ENCODE assay signal across 8 cellular contexts in genomic region chr20:3889489-3890409, GRCh38. TPM values are rescaled to one million over a fixed set of nuclear protein-coding genes. Genes with fewer than 3 reads are reported as not detected.
A peak's percentile ranks its signal among the peaks of the same experiment; 100 is the strongest.
DNase-seq lines count a peak whose midpoint lies in the region; ATAC-seq and TF ChIP-seq lines count a peak whose summit lies in the region.

No MANE protein-coding gene starts in this region.

- no peak for TF ChIP-seq CTCF in WI38 (IDR thresholded peaks at IDR 0.05; ENCODE audit: low read depth, low read length)

- H2BK12ac ChIP-seq in mesenchymal stem cell (ENCODE audit: low read length in 2 of 2): peak overlapping the region in 1 of 2 experiments; percentile 15

- intact Hi-C loops in dendritic cell treated with granulocyte-macrophage colony-stimulating factor and Interleukin-4, amounts not matched to agents 40 ng/mL and 50 ng/mL, for 4 days (cut with micrococcal nuclease): loop anchor here (2.0 to 5.0 kb wide), 2 partner anchors 13 to 38 kb away; no protein-coding TSS in a partner anchor

- peak overlapping the region; percentile 59 for H2AK5ac ChIP-seq in mesenchymal stem cell (ENCODE audit: low read length, severe bottlenecking)

- peak overlapping the region; percentile 94 for H3K4me3 ChIP-seq in WI38 (ENCODE audit: low read depth, low read length)
- peak overlapping the region; percentile 94 to 98 for H3K4me3 ChIP-seq in mesenchymal stem cell (ENCODE audit: insufficient read depth in 1 of 2, low read depth in 1 of 2, low read length in 2 of 2)

- H3K36me3 Mint-ChIP-seq in dendritic cell treated with granulocyte-macrophage colony-stimulating factor and Interleukin-4, amounts not matched to agents 40 ng/mL and 50 ng/mL, for 4 days (ENCODE audit: low read depth): peaks cover 80% of the 10 kb centered on the region

- peak overlapping the region in 1 of 2 experiments; percentile 81 for H3K23ac ChIP-seq in mesenchymal stem cell (ENCODE audit: low read length in 2 of 2)

- H3K4me1 Mint-ChIP-seq in dendritic cell treated with granulocyte-macrophage colony-stimulating factor and Interleukin-4, amounts not matched to agents 40 ng/mL and 50 ng/mL, for 4 days (ENCODE audit: low read depth): peaks cover 34% of the 10 kb centered on the region

- 0% methylated on average over 51 of the region's 68 CpGs for WGBS in mesenchymal stem cell

- H2AFZ ChIP-seq in mesenchymal stem cell (ENCODE audit: low read depth, low read length): no peak overlapping the region

- ATAC-seq in GM19324 (IDR thresholded peaks at IDR 0.05; ENCODE audit: low FRiP score, unreplicated experiment): peak; percentile 15

- H2BK15ac ChIP-seq in mesenchymal stem cell (ENCODE audit: low read depth, poor library complexity, severe bottlenecking): peak overlapping the region; percentile 94

- no peaks in the 10 kb centered on the region for H3K9me3 ChIP-seq in mesenchymal stem cell (ENCODE audit: control insufficient read depth, low read length)

- peak overlapping the region; percentile 96 for H3K9ac ChIP-seq in mesenchymal stem cell (ENCODE audit: low read length)

- peak overlapping the region; percentile 64 for H3K4me2 ChIP-seq in mesenchymal stem cell (ENCODE audit: low read length, poor library complexity, severe bottlenecking)

- H3K27me3 Mint-ChIP-seq in dendritic cell treated with granulocyte-macrophage colony-stimulating factor and Interleukin-4, amounts not matched to agents 40 ng/mL and 50 ng/mL, for 4 days: no peaks in the 10 kb centered on the region

- no peaks in the 10 kb centered on the region for H3K27me3 ChIP-seq in mesenchymal stem cell (ENCODE audit: control insufficient read depth in 1 of 2, insufficient read depth in 1 of 2, low read length in 2 of 2)

- H4K91ac ChIP-seq in mesenchymal stem cell (ENCODE audit: low read length): peak overlapping the region; percentile 99

- peak in 12 of 14 donors; percentile 13 to 65 (median 44) for DNase-seq in C1 segment of cervical spinal cord (lab: John Stamatoyannopoulos, UW)
- peak; percentile 16 for DNase-seq in HS-5 (ENCODE audit: low read depth)
- DNase-seq in mesenchymal stem cell: peak; percentile 37
- peak; percentile 32 to 34 for DNase-seq in stimulated activated CD8-positive, alpha-beta memory T cell treated with anti-CD3 and anti-CD28 coated beads, Interleukin-7, amount 100 ng/mL, for 48 hours (ENCODE audit: extremely low read depth in 1 of 2, low read depth in 1 of 2)
- DNase-seq in GDM1 (lab: John Stamatoyannopoulos, UW): no peak

- H3K9me3 Mint-ChIP-seq in dendritic cell treated with granulocyte-macrophage colony-stimulating factor and Interleukin-4, amounts not matched to agents 40 ng/mL and 50 ng/mL, for 4 days: no peaks in the 10 kb centered on the region

- peak overlapping the region; percentile 86 to 96 for H3K14ac ChIP-seq in mesenchymal stem cell (ENCODE audit: low read length in 2 of 2)

- H2BK5ac ChIP-seq in mesenchymal stem cell (ENCODE audit: low read depth, low read length, poor library complexity, severe bottlenecking): peak overlapping the region; percentile 90

- H3K18ac ChIP-seq in mesenchymal stem cell (ENCODE audit: low read depth in 1 of 2, low read length in 2 of 2): peak overlapping the region; percentile 97 to 99

- H4K8ac ChIP-seq in mesenchymal stem cell (ENCODE audit: low read length): peak overlapping the region; percentile 97

- peak overlapping the region; percentile 98 for H2BK120ac ChIP-seq in mesenchymal stem cell (ENCODE audit: low read depth, low read length)

- peak overlapping the region; percentile 96 for H3K4me3 Mint-ChIP-seq in dendritic cell treated with granulocyte-macrophage colony-stimulating factor and Interleukin-4, amounts not matched to agents 40 ng/mL and 50 ng/mL, for 4 days

- peak overlapping the region; percentile 93 for H3K27ac Mint-ChIP-seq in dendritic cell treated with granulocyte-macrophage colony-stimulating factor and Interleukin-4, amounts not matched to agents 40 ng/mL and 50 ng/mL, for 4 days

- peaks cover 2 to 11% of the 10 kb centered on the region in 2 experiments for H3K36me3 ChIP-seq in mesenchymal stem cell (ENCODE audit: control insufficient read depth in 1 of 2, insufficient read depth in 2 of 2, low read depth in 1 of 2, low read length in 2 of 2)

- peaks cover 5% of the 10 kb centered on the region for H3K79me1 ChIP-seq in mesenchymal stem cell (replicated peaks; ENCODE audit: low read length, poor library complexity, severe bottlenecking)

- peak overlapping the region; percentile 44 for H3K27ac ChIP-seq in mesenchymal stem cell (ENCODE audit: low read length, poor library complexity, severe bottlenecking)

- peak overlapping the region; percentile 89 to 95 for H3K4ac ChIP-seq in mesenchymal stem cell (ENCODE audit: low read depth in 1 of 2, low read length in 2 of 2)

- peaks cover 12% of the 10 kb centered on the region for H3K4me1 ChIP-seq in mesenchymal stem cell (ENCODE audit: control insufficient read depth, insufficient read depth, low read depth, low read length)

RNA-seq across cellular contexts. Expression of gene PANK2, which starts 0.6 kb away (rescaled TPM):
- 21.4 TPM for polyA plus RNA-seq in mesenchymal stem cell (2013, experiment 1 of 2)
- polyA plus RNA-seq in mesenchymal stem cell (2013, experiment 2 of 2): 21.4 TPM

RNA-seq across cellular contexts. Expression of gene MAVS, which starts 43.1 kb away (rescaled TPM):
- 22.4 TPM for polyA plus RNA-seq in mesenchymal stem cell (2013, experiment 1 of 2)
- polyA plus RNA-seq in mesenchymal stem cell (2013, experiment 2 of 2): 21.0 TPM
